Comparison of ENCODE assay signal across 1 cellular context in genomic region chr21:46468110-46468774, GRCh38.
TF ChIP-seq lines count a peak whose summit lies in the region.

No MANE protein-coding gene starts in this region.

TF ChIP-seq in K562, 482 proteins besides CTCF, POLR2A, EP300 and RAD21 (continued from another document):
- TF ChIP-seq ATF4 (CRISPR knock-in tag; IDR thresholded peaks at IDR 0.05) (no peak), HDGF (IDR thresholded peaks at IDR 0.05) (no peak), CBX3 (IDR thresholded peaks at IDR 0.05; ENCODE audit: borderline replicate concordance in 1 of 2, low read length in 2 of 2) (no peak), GABPB1 (CRISPR knock-in tag; IDR thresholded peaks at IDR 0.05) (no peak), ZBTB8A (IDR thresholded peaks at IDR 0.05; ENCODE audit: partially characterized antibody) (no peak), ZBTB2 (IDR thresholded peaks at IDR 0.05) (no peak), PYGO2 (tag; IDR thresholded peaks at IDR 0.05) (no peak), ZNF583 (CRISPR knock-in tag; IDR thresholded peaks at IDR 0.05) (no peak), MBD2 (IDR thresholded peaks at IDR 0.05; ENCODE audit: borderline replicate concordance, low read depth) (no peak)
